8 cellular contexts compared by ENCODE assay signal in the genomic region with DNA sequence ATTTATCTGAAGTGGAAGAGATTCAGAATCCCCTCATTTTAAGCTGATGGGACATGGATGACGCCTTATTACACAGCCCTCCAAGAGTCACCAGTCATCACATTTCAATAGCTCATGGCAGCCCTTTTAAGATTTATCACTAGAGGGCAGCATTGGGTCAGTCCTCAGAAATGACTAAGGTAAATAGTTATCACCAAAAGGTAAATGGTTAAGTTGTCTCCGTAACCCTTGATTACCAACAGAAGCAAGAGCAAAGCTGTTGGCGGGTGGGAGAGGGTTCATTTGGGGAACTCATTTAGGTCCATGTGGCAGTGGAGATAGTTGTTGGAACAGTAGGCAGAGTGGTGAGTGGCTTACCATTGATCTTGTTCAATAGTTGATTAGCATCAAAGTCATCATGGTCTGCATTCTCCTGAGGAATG. TPM values are rescaled to one million over a fixed set of nuclear protein-coding genes. Genes with fewer than 3 reads are reported as not detected.
DNase-seq lines count a peak whose midpoint lies in the region; ATAC-seq lines count a peak whose summit lies in the region.

No MANE protein-coding gene starts in this region.

- H3K4ac ChIP-seq in neuronal stem cell (ENCODE audit: low read length): no peak overlapping the region

- H3K27ac ChIP-seq in neuronal stem cell (replicated peaks; ENCODE audit: low read length): no peak overlapping the region

- no peaks in the 10 kb centered on the region for H3K27me3 ChIP-seq in neuronal stem cell (ENCODE audit: control insufficient read depth in 3 of 3, insufficient read depth in 3 of 3, low read depth in 1 of 3, low read length in 3 of 3)

- no peak overlapping the region for H3K18ac ChIP-seq in neuronal stem cell (ENCODE audit: low read length)

- no peak overlapping the region for H4K8ac ChIP-seq in neuronal stem cell (ENCODE audit: low read depth, low read length)

- peaks cover 0 to 1% of the 10 kb centered on the region in 2 donors for H3K4me1 ChIP-seq in neuronal stem cell (ENCODE audit: control insufficient read depth in 2 of 2, insufficient read depth in 1 of 2, low read depth in 1 of 2, low read length in 2 of 2)

- no peak overlapping the region for H2BK15ac ChIP-seq in neuronal stem cell (ENCODE audit: low read length)

- H2BK120ac ChIP-seq in neuronal stem cell (ENCODE audit: low read depth, low read length): no peak overlapping the region

- H3K4me2 ChIP-seq in neuronal stem cell (ENCODE audit: insufficient read depth, low read length, poor library complexity, severe bottlenecking): no peak overlapping the region

- H3K14ac ChIP-seq in neuronal stem cell (ENCODE audit: low read length): no peak overlapping the region

- H3K79me1 ChIP-seq in neuronal stem cell (ENCODE audit: low read depth, low read length): no peaks in the 10 kb centered on the region

- no peak overlapping the region for H2AK5ac ChIP-seq in neuronal stem cell (ENCODE audit: low read depth, low read length)

- ATAC-seq in GM18520 (IDR thresholded peaks at IDR 0.05; ENCODE audit: unreplicated experiment): peak; percentile 53
- ATAC-seq in HG03103 (IDR thresholded peaks at IDR 0.05; ENCODE audit: low read depth, unreplicated experiment): peak; percentile 71
- no peak for ATAC-seq in GM21381 (IDR thresholded peaks at IDR 0.05; ENCODE audit: unreplicated experiment)

- H3K23ac ChIP-seq in neuronal stem cell (ENCODE audit: low read depth, low read length, poor library complexity): no peak overlapping the region

- H2BK12ac ChIP-seq in neuronal stem cell (ENCODE audit: low read length): no peak overlapping the region

- H4K91ac ChIP-seq in neuronal stem cell (ENCODE audit: low read depth, low read length, poor library complexity): no peak overlapping the region

- H2BK5ac ChIP-seq in neuronal stem cell (ENCODE audit: low read length): no peak overlapping the region

- WGBS in neuronal stem cell (ENCODE audit: extremely low coverage in 2 of 2, insufficient read length in 2 of 2, insufficient replicate concordance in 1 of 2), 2 donors: no CpG with 5 or more reads among the region's 3 CpGs

- no peak overlapping the region for H3K4me3 ChIP-seq in neuronal stem cell (ENCODE audit: low read length in 2 of 2)

- H3K9ac ChIP-seq in neuronal stem cell (ENCODE audit: low read depth, low read length, poor library complexity): no peak overlapping the region

- DNase-seq in Ammon's horn (ENCODE audit: low spot score) (peak; percentile 51), NCI-H2171 (lab: John Stamatoyannopoulos, UW) (peak; percentile 9), fibroblast of peridontal ligament (ENCODE audit: extremely low read depth) (peak; percentile 69), neuronal stem cell (ENCODE audit: low spot score) (peak; percentile 54)
- DNase-seq in activated CD4-positive, alpha-beta T cell treated with anti-CD3 and anti-CD28 coated beads for 4 hours: peak; percentile 4 to 41

- H2AFZ ChIP-seq in neuronal stem cell (ENCODE audit: low read length): no peak overlapping the region

- no peaks in the 10 kb centered on the region for H3K9me3 ChIP-seq in neuronal stem cell (replicated peaks in 1 of 2; ENCODE audit: control insufficient read depth in 2 of 2, insufficient read depth in 1 of 2, low read depth in 1 of 2, low read length in 2 of 2)

- no peaks in the 10 kb centered on the region for H3K36me3 ChIP-seq in neuronal stem cell (replicated peaks in 1 of 2; ENCODE audit: control insufficient read depth in 2 of 2, insufficient read depth in 2 of 2, low read length in 2 of 2)

RNA-seq across cellular contexts. Expression of a gene that starts 12.0 kb away (rescaled TPM):
- polyA plus RNA-seq in neuronal stem cell (2013, experiment 1 of 2): not detected
- not detected for polyA plus RNA-seq in neuronal stem cell (2013, experiment 2 of 2)

RNA-seq across cellular contexts. Expression of a gene that starts 48.5 kb away (rescaled TPM):
- 12.9 TPM for polyA plus RNA-seq in neuronal stem cell (2013, experiment 1 of 2)
- 12.2 TPM for polyA plus RNA-seq in neuronal stem cell (2013, experiment 2 of 2)

Comparison
In these comparisons a context has a peak if more than half of its experiments do, and no peak if none do; other contexts are left out.
1. DNase-seq: peak in every context shown above with its lines; median percentile 69 in fibroblast of peridontal ligament; 54 in neuronal stem cell; 51 in Ammon's horn; 22 in activated CD4-positive, alpha-beta T cell treated with anti-CD3 and anti-CD28 coated beads for 4 hours; 9 in NCI-H2171.